ENCODE assay signal across 23 cellular contexts in the genomic region with DNA sequence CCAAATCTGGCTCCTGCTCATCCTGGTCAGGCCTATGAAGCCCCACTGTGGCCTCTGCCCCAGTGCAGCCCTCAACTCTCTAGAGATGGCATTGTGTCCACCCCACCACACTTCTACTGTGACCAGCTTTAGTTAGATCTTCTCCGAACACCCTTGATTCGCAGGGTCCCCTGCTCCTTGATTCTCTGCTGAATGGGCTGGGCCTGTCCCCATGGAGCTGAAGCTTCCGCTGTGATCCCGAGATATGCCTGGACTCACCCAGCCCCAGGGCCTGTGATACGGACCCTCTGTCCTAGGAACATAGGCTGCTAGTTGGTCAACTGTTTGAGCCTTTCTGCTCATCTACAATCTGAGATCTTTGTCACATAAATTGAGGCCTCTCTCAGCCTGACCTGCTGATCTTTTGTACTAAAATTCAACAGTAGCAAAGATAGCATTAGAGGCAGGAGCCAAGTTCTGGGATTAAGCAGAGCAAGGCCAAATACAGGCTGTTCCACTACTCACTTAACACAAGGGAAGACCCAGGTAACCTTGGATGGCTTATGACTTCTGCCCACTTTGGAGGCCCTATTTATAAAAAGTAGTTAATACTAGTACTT. TPM values are rescaled to one million over a fixed set of nuclear protein-coding genes. Genes with fewer than 3 reads are reported as not detected.
DNase-seq lines count a peak whose midpoint lies in the region; ATAC-seq and TF ChIP-seq lines count a peak whose summit lies in the region.
"Had no signal": no experiment of that assay in that cellular context is flagged by ENCODE, and none has a peak within 500 bp of the region (broad histone marks: within the 10 kb centered on the region; RNA-seq: fewer than 3 reads in every experiment).

No MANE protein-coding gene starts in this region.

- H3K27me3 Mint-ChIP-seq in activated CD8-positive, alpha-beta memory T cell treated with anti-CD3 and anti-CD28 coated beads, Interleukin-2, amount 10 ng/mL, durations not matched to agents 7 days and 5 days = no peaks in the 10 kb centered on the region
- no peaks in the 10 kb centered on the region for H3K27me3 Mint-ChIP-seq in activated T-helper 1 cell treated with anti-CD3 and anti-CD28 coated beads, Interleukin-12 subunit alpha, Interleukin-12 subunit beta, Interleukin-2, Interleukin-4 antibody, amounts not matched to agents 30 ng/mL and 10 ng/mL and 1 ng/mL, durations not matched to agents 14 hours and 24 hours and 36 hours (ENCODE audit: insufficient read depth)
- H3K27me3 Mint-ChIP-seq: activated CD4-positive, alpha-beta T cell treated with anti-CD3 and anti-CD28 coated beads, Interleukin-2, amount 10 ng/mL, durations not matched to agents 24 days and 14 days had no signal

- TF ChIP-seq CTCF in right atrium auricular region (IDR thresholded peaks at IDR 0.05) = no peak

- H3K27ac Mint-ChIP-seq in activated CD8-positive, alpha-beta memory T cell treated with anti-CD3 and anti-CD28 coated beads, Interleukin-2, amount 10 ng/mL, durations not matched to agents 7 days and 5 days = no peak overlapping the region
- peak overlapping the region; percentile 0 for H3K27ac Mint-ChIP-seq in activated T-helper 1 cell treated with anti-CD3 and anti-CD28 coated beads, Interleukin-12 subunit alpha, Interleukin-12 subunit beta, Interleukin-2, Interleukin-4 antibody, amounts not matched to agents 30 ng/mL and 10 ng/mL and 1 ng/mL, durations not matched to agents 14 hours and 24 hours and 36 hours
- H3K27ac Mint-ChIP-seq: activated CD4-positive, alpha-beta T cell treated with anti-CD3 and anti-CD28 coated beads, Interleukin-2, amount 10 ng/mL, durations not matched to agents 24 days and 14 days; T-helper 1 cell treated with Interleukin-12 subunit alpha and Interleukin-12 subunit beta and Interleukin-4 antibody, amounts not matched to agents 30 μg/mL and 1 μg/mL, for 36 hours had no signal

- H3K36me3 Mint-ChIP-seq in activated CD8-positive, alpha-beta memory T cell treated with anti-CD3 and anti-CD28 coated beads, Interleukin-2, amount 10 ng/mL, durations not matched to agents 7 days and 5 days = no peaks in the 10 kb centered on the region
- H3K36me3 Mint-ChIP-seq in activated T-helper 1 cell treated with anti-CD3 and anti-CD28 coated beads, Interleukin-12 subunit alpha, Interleukin-12 subunit beta, Interleukin-2, Interleukin-4 antibody, amounts not matched to agents 30 ng/mL and 10 ng/mL and 1 ng/mL, durations not matched to agents 14 hours and 24 hours and 36 hours (ENCODE audit: low read depth) = peaks cover 6% of the 10 kb centered on the region

- H3K4me3 Mint-ChIP-seq in activated CD8-positive, alpha-beta memory T cell treated with anti-CD3 and anti-CD28 coated beads, Interleukin-2, amount 10 ng/mL, durations not matched to agents 7 days and 5 days = no peak overlapping the region
- H3K4me3 Mint-ChIP-seq in activated T-helper 1 cell treated with anti-CD3 and anti-CD28 coated beads, Interleukin-12 subunit alpha, Interleukin-12 subunit beta, Interleukin-2, Interleukin-4 antibody, amounts not matched to agents 30 ng/mL and 10 ng/mL and 1 ng/mL, durations not matched to agents 14 hours and 24 hours and 36 hours = no peak overlapping the region
- H3K4me3 Mint-ChIP-seq: activated CD4-positive, alpha-beta T cell treated with anti-CD3 and anti-CD28 coated beads, Interleukin-2, amount 10 ng/mL, durations not matched to agents 24 days and 14 days; T-helper 1 cell treated with Interleukin-12 subunit alpha and Interleukin-12 subunit beta and Interleukin-4 antibody, amounts not matched to agents 30 μg/mL and 1 μg/mL, for 36 hours had no signal

- H3K36me3 ChIP-seq in right atrium auricular region = no peaks in the 10 kb centered on the region
- H3K36me3 ChIP-seq: brain microvascular endothelial cell, colonic mucosa had no signal

- H3K9me3 ChIP-seq in right atrium auricular region = no peaks in the 10 kb centered on the region
- H3K9me3 ChIP-seq: colonic mucosa, psoas muscle had no signal

- peak overlapping the region; percentile 2 to 13 for H3K27ac ChIP-seq in right atrium auricular region
- H3K27ac ChIP-seq: brain microvascular endothelial cell, colonic mucosa, psoas muscle had no signal

- peaks cover 35% of the 10 kb centered on the region for H3K4me1 Mint-ChIP-seq in activated CD8-positive, alpha-beta memory T cell treated with anti-CD3 and anti-CD28 coated beads, Interleukin-2, amount 10 ng/mL, durations not matched to agents 7 days and 5 days
- peaks cover 48% of the 10 kb centered on the region for H3K4me1 Mint-ChIP-seq in activated T-helper 1 cell treated with anti-CD3 and anti-CD28 coated beads, Interleukin-12 subunit alpha, Interleukin-12 subunit beta, Interleukin-2, Interleukin-4 antibody, amounts not matched to agents 30 ng/mL and 10 ng/mL and 1 ng/mL, durations not matched to agents 14 hours and 24 hours and 36 hours (ENCODE audit: low read depth)

- no peaks in the 10 kb centered on the region for H3K27me3 ChIP-seq in right atrium auricular region
- H3K27me3 ChIP-seq: brain microvascular endothelial cell, colonic mucosa had no signal

- H3K4me3 ChIP-seq in right atrium auricular region = no peak overlapping the region
- H3K4me3 ChIP-seq: colonic mucosa, psoas muscle had no signal

- CTCF ChIA-PET in activated CD8-positive, alpha-beta memory T cell treated with anti-CD3 and anti-CD28 coated beads, Interleukin-2, amount 10 ng/mL, durations not matched to agents 7 days and 5 days (lab: Charles Lee) = interaction anchor here (12.0 kb wide), 1 partner anchor 22 kb away, joined by 171 read pairs; no protein-coding TSS in a partner anchor

- no peak for ATAC-seq in activated CD8-positive, alpha-beta memory T cell treated with anti-CD3 and anti-CD28 coated beads, Interleukin-2, amount 10 ng/mL, durations not matched to agents 7 days and 5 days
- ATAC-seq in sciatic nerve (peak; percentile 49), HG02763 (IDR thresholded peaks at IDR 0.05; ENCODE audit: unreplicated experiment) (no peak), HG03175 (IDR thresholded peaks at IDR 0.05; ENCODE audit: unreplicated experiment) (no peak)
- ATAC-seq: Panc1 had no signal

- no peaks in the 10 kb centered on the region for H3K9me3 Mint-ChIP-seq in activated CD8-positive, alpha-beta memory T cell treated with anti-CD3 and anti-CD28 coated beads, Interleukin-2, amount 10 ng/mL, durations not matched to agents 7 days and 5 days (ENCODE audit: low read depth)
- peaks cover 3% of the 10 kb centered on the region for H3K9me3 Mint-ChIP-seq in activated T-helper 1 cell treated with anti-CD3 and anti-CD28 coated beads, Interleukin-12 subunit alpha, Interleukin-12 subunit beta, Interleukin-2, Interleukin-4 antibody, amounts not matched to agents 30 ng/mL and 10 ng/mL and 1 ng/mL, durations not matched to agents 14 hours and 24 hours and 36 hours

- peaks cover 0 to 3% of the 10 kb centered on the region in 2 donors for H3K4me1 ChIP-seq in right atrium auricular region
- H3K4me1 ChIP-seq: colonic mucosa had no signal

- peak; percentile 2 for DNase-seq in activated CD8-positive, alpha-beta memory T cell treated with anti-CD3 and anti-CD28 coated beads, Interleukin-2, amount 50 U/mL, for 4 hours
- no peak for DNase-seq in activated CD8-positive, alpha-beta memory T cell treated with anti-CD3 and anti-CD28 coated beads, Interleukin-2, amount 10 ng/mL, durations not matched to agents 7 days and 5 days
- no peak for DNase-seq in activated T-helper 1 cell treated with anti-CD3 and anti-CD28 coated beads, Interleukin-12 subunit alpha, Interleukin-12 subunit beta, Interleukin-2, Interleukin-4 antibody, amounts not matched to agents 30 ng/mL and 10 ng/mL and 1 ng/mL, durations not matched to agents 14 hours and 24 hours and 36 hours (ENCODE audit: low spot score)
- no peak for DNase-seq in right atrium auricular region (ENCODE audit: low spot score)
- DNase-seq in sciatic nerve (ENCODE audit: low spot score) = no peak
- DNase-seq in cerebellar cortex (ENCODE audit: low spot score) = no peak
- DNase-seq: activated CD4-positive, alpha-beta T cell treated with anti-CD3 and anti-CD28 coated beads, Interleukin-2, amount 10 ng/mL, durations not matched to agents 24 days and 14 days; brain microvascular endothelial cell; colonic mucosa; DMS53; KG1; kidney; NCI-H1436 treated with DMSO at 0.1 percent for 48 hours; NCI-H510A; NK-92 treated with Interleukin-12 subunit alpha and Interleukin-12 subunit beta, amount 100 ng/mL, for 24 hours; psoas muscle; small intestine; stimulated activated CD4-positive, alpha-beta T cell treated with anti-CD3 and anti-CD28 coated beads, Interleukin-1b, Interleukin-23, amount 100 ng/mL, for 48 hours; substantia nigra had no signal

- intact Hi-C loops in activated T-helper 1 cell treated with anti-CD3 and anti-CD28 coated beads, Interleukin-12 subunit alpha, Interleukin-12 subunit beta, Interleukin-2, Interleukin-4 antibody, amounts not matched to agents 30 ng/mL and 10 ng/mL and 1 ng/mL, durations not matched to agents 14 hours and 24 hours and 36 hours (cut with micrococcal nuclease) = no loop called here
- intact Hi-C loops in sciatic nerve (cut with DNase I) = no loop called here

RNA-seq across cellular contexts. Expression of gene PPIF, which starts 6.5 kb away (rescaled TPM):
- 100 to 1,000 TPM; 119 to 144 TPM for total RNA-seq in activated CD8-positive, alpha-beta memory T cell treated with anti-CD3 and anti-CD28 coated beads, Interleukin-2, amount 10 ng/mL, durations not matched to agents 7 days and 5 days
- total RNA-seq in activated T-helper 1 cell treated with anti-CD3 and anti-CD28 coated beads, Interleukin-12 subunit alpha, Interleukin-12 subunit beta, Interleukin-2, Interleukin-4 antibody, amounts not matched to agents 30 ng/mL and 10 ng/mL and 1 ng/mL, durations not matched to agents 14 hours and 24 hours and 36 hours = 155 and 157 TPM in 2 replicates
- total RNA-seq in right atrium auricular region = 10 to 100 TPM; 63.0 to 87.6 TPM
- total RNA-seq in sciatic nerve = 18.8 TPM
